19 cellular contexts compared by ENCODE assay signal in the genomic region with DNA sequence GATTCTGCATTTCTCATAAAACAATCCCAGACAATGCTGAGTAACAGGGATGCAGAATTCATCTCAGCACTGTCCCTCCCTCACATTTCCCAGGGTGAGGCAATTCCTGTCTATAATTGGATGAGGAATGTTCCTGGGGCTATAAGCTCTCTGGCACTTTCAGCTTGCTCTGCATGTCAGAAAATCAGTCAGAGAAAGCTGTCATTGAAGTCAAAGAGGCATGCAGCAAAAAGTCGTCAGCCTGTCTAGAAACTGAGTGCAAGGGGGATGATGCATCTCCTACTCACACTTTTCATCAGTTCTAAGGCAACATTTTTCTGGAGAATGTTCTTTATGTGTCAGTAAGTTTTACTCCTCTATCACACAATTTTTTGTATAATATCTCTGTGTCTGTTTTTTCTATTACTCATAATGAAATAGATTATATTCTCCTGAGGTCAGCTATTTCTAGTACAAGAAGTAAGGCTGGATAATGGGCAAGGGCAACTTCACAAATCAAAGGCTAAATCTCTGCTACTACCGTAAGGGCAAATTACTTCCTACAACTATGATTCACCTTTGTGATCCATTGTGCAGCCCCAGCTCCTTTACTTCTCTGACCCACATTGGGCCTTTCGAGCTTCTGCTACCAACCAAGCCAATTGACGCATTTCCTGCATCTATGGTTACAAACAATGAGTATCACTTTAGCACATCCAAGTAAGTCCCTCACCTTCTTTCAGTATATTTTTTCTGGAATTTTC. TPM values are rescaled to one million over a fixed set of nuclear protein-coding genes. Genes with fewer than 3 reads are reported as not detected.
DNase-seq lines count a peak whose midpoint lies in the region; FAIRE-seq and TF ChIP-seq lines count a peak whose summit lies in the region.
"Had no signal": no experiment of that assay in that cellular context is flagged by ENCODE, and none has a peak within 500 bp of the region (broad histone marks: within the 10 kb centered on the region; RNA-seq: fewer than 3 reads in every experiment).

No MANE protein-coding gene starts in this region.

- no peaks in the 10 kb centered on the region for H3K4me1 ChIP-seq in SJCRH30
- H3K4me1 ChIP-seq: gastroesophageal sphincter had no signal

- DNase-seq in EH (ENCODE audit: low read depth) (peak; percentile 89), RCC 7860 (ENCODE audit: low spot score) (peak; percentile 73), dermis blood vessel endothelial cell (peak; percentile 0), C1 segment of cervical spinal cord (lab: John Stamatoyannopoulos, UW) (no peak), HPDE6-E6E7 (ENCODE audit: extremely low spot score) (no peak), SJCRH30 (no peak), hypothalamus (lab: John Stamatoyannopoulos, UW) (no peak)
- DNase-seq: activated CD4-positive, CD25-positive, alpha-beta regulatory T cell; CD4-positive, CD25-positive, alpha-beta regulatory T cell; cortex of kidney; H7; naive thymus-derived CD8-positive, alpha-beta T cell; NCI-H2107; stimulated activated naive CD8-positive, alpha-beta T cell treated with anti-CD3 and anti-CD28 coated beads, Interleukin-15, amount 100 ng/mL, for 72 hours had no signal

- peaks cover 29% of the 10 kb centered on the region for H3K4me1 Mint-ChIP-seq in nephron
- H3K4me1 Mint-ChIP-seq: activated naive CD4-positive, alpha-beta T cell treated with anti-CD3 and anti-CD28 coated beads, Interleukin-2, amount 50 U/mL, for 24 hours; CD4-positive, CD25-positive, alpha-beta regulatory T cell; naive thymus-derived CD8-positive, alpha-beta T cell; stimulated activated naive CD8-positive, alpha-beta T cell treated with anti-CD3 and anti-CD28 coated beads, Interleukin-15, amount 100 ng/mL, for 72 hours had no signal

- H3K27me3 Mint-ChIP-seq in nephron (ENCODE audit: low read depth): no peaks in the 10 kb centered on the region
- H3K27me3 Mint-ChIP-seq: activated naive CD4-positive, alpha-beta T cell treated with anti-CD3 and anti-CD28 coated beads, Interleukin-2, amount 50 U/mL, for 24 hours; CD4-positive, CD25-positive, alpha-beta regulatory T cell; stimulated activated naive CD8-positive, alpha-beta T cell treated with anti-CD3 and anti-CD28 coated beads, Interleukin-15, amount 100 ng/mL, for 72 hours had no signal

- no peak for TF ChIP-seq CTCF in nephron (IDR thresholded peaks at IDR 0.05; ENCODE audit: unreplicated experiment in 3 of 3)

- no peaks in the 10 kb centered on the region for H3K27me3 ChIP-seq in SJCRH30
- H3K27me3 ChIP-seq: gastroesophageal sphincter had no signal

- no peak overlapping the region for H3K4me3 ChIP-seq in SJCRH30
- H3K4me3 ChIP-seq: gastroesophageal sphincter had no signal

- no peak overlapping the region for H3K4me3 Mint-ChIP-seq in nephron
- H3K4me3 Mint-ChIP-seq: activated naive CD4-positive, alpha-beta T cell treated with anti-CD3 and anti-CD28 coated beads, Interleukin-2, amount 50 U/mL, for 24 hours; CD4-positive, CD25-positive, alpha-beta regulatory T cell; naive thymus-derived CD8-positive, alpha-beta T cell; stimulated activated naive CD8-positive, alpha-beta T cell treated with anti-CD3 and anti-CD28 coated beads, Interleukin-15, amount 100 ng/mL, for 72 hours had no signal

- H3K36me3 Mint-ChIP-seq in nephron (ENCODE audit: low read depth): no peaks in the 10 kb centered on the region
- H3K36me3 Mint-ChIP-seq: activated naive CD4-positive, alpha-beta T cell treated with anti-CD3 and anti-CD28 coated beads, Interleukin-2, amount 50 U/mL, for 24 hours; CD4-positive, CD25-positive, alpha-beta regulatory T cell; naive thymus-derived CD8-positive, alpha-beta T cell had no signal

- H3K27ac Mint-ChIP-seq in nephron: peak overlapping the region; percentile 17 to 63 (median 22)
- H3K27ac Mint-ChIP-seq: activated naive CD4-positive, alpha-beta T cell treated with anti-CD3 and anti-CD28 coated beads, Interleukin-2, amount 50 U/mL, for 24 hours; CD4-positive, CD25-positive, alpha-beta regulatory T cell; naive thymus-derived CD8-positive, alpha-beta T cell; stimulated activated naive CD8-positive, alpha-beta T cell treated with anti-CD3 and anti-CD28 coated beads, Interleukin-15, amount 100 ng/mL, for 72 hours had no signal

- H3K9me3 Mint-ChIP-seq in nephron: no peaks in the 10 kb centered on the region
- H3K9me3 Mint-ChIP-seq: activated naive CD4-positive, alpha-beta T cell treated with anti-CD3 and anti-CD28 coated beads, Interleukin-2, amount 50 U/mL, for 24 hours; naive thymus-derived CD8-positive, alpha-beta T cell; stimulated activated naive CD8-positive, alpha-beta T cell treated with anti-CD3 and anti-CD28 coated beads, Interleukin-15, amount 100 ng/mL, for 72 hours had no signal

- no peak overlapping the region for H3K27ac ChIP-seq in SJCRH30
- H3K27ac ChIP-seq: gastroesophageal sphincter had no signal

- no peaks in the 10 kb centered on the region for H3K9me3 ChIP-seq in SJCRH30 (replicated peaks)
- H3K9me3 ChIP-seq: gastroesophageal sphincter had no signal

- no peaks in the 10 kb centered on the region for H3K36me3 ChIP-seq in SJCRH30
- H3K36me3 ChIP-seq: gastroesophageal sphincter had no signal

- no peak for FAIRE-seq in RCC 7860 (lab: Jason Lieb, UNC)
- FAIRE-seq: G401.6 had no signal

RNA-seq across cellular contexts. Expression of gene TASL, which starts 56.0 kb away (rescaled TPM):
- total RNA-seq in dermis blood vessel endothelial cell: not detected in 2 replicates
- total RNA-seq in SJCRH30 (2014; rRNA removed; shearing (Covaris generic)): not detected in 2 replicates
- total RNA-seq: H7, kidney epithelial cell had no signal

Comparison
In these comparisons a context has a peak if more than half of its experiments do, and no peak if none do; other contexts are left out.
1. DNase-seq: peak in EH (single experiment), RCC 7860 (single experiment) and dermis blood vessel endothelial cell (single experiment); none in C1 segment of cervical spinal cord (0 of 14), HPDE6-E6E7 (single experiment), SJCRH30 (0 of 2) and hypothalamus (0 of 51).